In the genomic region with DNA sequence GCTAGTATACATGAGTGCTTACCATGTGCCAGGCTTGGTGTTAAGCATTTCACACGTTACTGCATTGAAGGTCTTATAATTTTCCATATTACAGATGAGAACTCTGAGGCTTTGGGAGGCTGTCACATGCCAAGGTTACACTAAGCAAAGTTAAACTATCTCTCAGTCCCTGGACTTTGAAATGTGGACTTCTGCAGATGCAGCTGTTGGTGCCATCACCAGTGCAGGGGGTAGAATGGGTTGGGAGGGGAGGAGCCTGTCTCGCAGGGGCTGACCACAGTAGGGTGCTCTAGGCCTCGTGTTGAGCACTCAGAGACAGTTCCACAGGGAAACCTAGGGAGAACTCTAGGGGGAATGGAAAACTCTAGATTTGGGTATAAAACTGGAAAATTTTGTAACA, we compare ENCODE assay signal across 19 cellular contexts.
DNase-seq lines count a peak whose midpoint lies in the region; ATAC-seq and TF ChIP-seq lines count a peak whose summit lies in the region.
"Had no signal": no experiment of that assay in that cellular context is flagged by ENCODE, and none has a peak within 500 bp of the region (broad histone marks: within the 10 kb centered on the region; RNA-seq: fewer than 3 reads in every experiment).

No MANE protein-coding gene starts in this region.

- intact Hi-C loops in HCT116 (cut with micrococcal nuclease) = no loop called here
- intact Hi-C loops in sigmoid colon (cut with DNase I) = no loop called here
- intact Hi-C loops in breast epithelium (cut with DNase I; ENCODE audit: low total_unique reads) = no loop called here

- WGBS in sigmoid colon, 2 donors = 85 to 89% methylated on average over 3 of the region's 3 CpGs

- no peak overlapping the region for H3K9ac ChIP-seq in HCT116 (ENCODE audit: low read length)

- CTCF ChIA-PET in HCT116 (lab: Charles Lee) = no interaction called here

- no peak for ATAC-seq in HCT116
- no peak for ATAC-seq in activated T-helper 17 cell treated with anti-CD3 and anti-CD28 coated beads, Interleukin-2, amount 50 U/mL, for 72 hours (replicated peaks)
- peak; percentile 89 for ATAC-seq in left lobe of liver
- no peak for ATAC-seq in HG02870 (IDR thresholded peaks at IDR 0.05; ENCODE audit: unreplicated experiment)
- ATAC-seq: stimulated activated effector memory CD8-positive, alpha-beta T cell treated with anti-CD3 and anti-CD28 coated beads, Interleukin-12 subunit alpha, Interleukin-12 subunit beta, amount 100 ng/mL, for 72 hours; T-helper 17 cell had no signal

- H2AFZ ChIP-seq in HCT116 (ENCODE audit: low read depth, low read length, poor library complexity, severe bottlenecking) = no peak overlapping the region

- POLR2A ChIA-PET in HCT116 (lab: Charles Lee) = no interaction called here

- H3K36me3 Mint-ChIP-seq in activated T-helper 17 cell treated with anti-CD3 and anti-CD28 coated beads, Interleukin-2, amount 50 U/mL, for 72 hours (ENCODE audit: low read depth) = peaks cover 30% of the 10 kb centered on the region

- peak overlapping the region; percentile 58 for H3K27ac Mint-ChIP-seq in activated T-helper 17 cell treated with anti-CD3 and anti-CD28 coated beads, Interleukin-2, amount 50 U/mL, for 72 hours
- H3K27ac Mint-ChIP-seq: activated naive CD8-positive, alpha-beta T cell; CD4-positive, alpha-beta T cell had no signal

- RAD21 ChIA-PET in HCT116 (lab: Charles Lee; ENCODE audit: low non-redundant PET in 1 of 2, low total read pairs in 2 of 2, uncharacterized antibody in 2 of 2, unreplicated experiment in 2 of 2) = no interaction called here

- TF ChIP-seq EP300 in sigmoid colon (IDR thresholded peaks at IDR 0.05) = no peak

- H3K4me2 ChIP-seq in HCT116 (ENCODE audit: low read length) = no peak overlapping the region

- no peaks in the 10 kb centered on the region for H3K27me3 ChIP-seq in HCT116 (ENCODE audit: insufficient read depth, low read length)
- no peaks in the 10 kb centered on the region for H3K27me3 ChIP-seq in sigmoid colon
- H3K27me3 ChIP-seq in breast epithelium = no peaks in the 10 kb centered on the region

- H3K79me2 ChIP-seq in HCT116 (ENCODE audit: insufficient read depth, low read length) = no peaks in the 10 kb centered on the region

- DNase-seq in HCT116 (ENCODE audit: low read depth, low spot score) (no peak), left lobe of liver (ENCODE audit: low spot score) (peak; percentile 85), sigmoid colon (no peak), NCI-H1417 treated with DMSO at 0.1 percent for 48 hours (lab: John Stamatoyannopoulos, UW) (no peak), breast epithelium (ENCODE audit: low spot score in 2 of 2) (no peak)
- DNase-seq in activated CD4-positive, alpha-beta T cell treated with anti-CD3 and anti-CD28 coated beads, Interleukin-2, amount 50 U/mL, for 4 hours = no peak
- DNase-seq: CD4-positive, alpha-beta T cell; erythroblast; mammary epithelial cell; MV-4-11; NCI-H2029 treated with DMSO at 0.1 percent for 48 hours; NCI-H524 treated with DMSO at 0.1 percent for 48 hours; stimulated activated CD4-positive, alpha-beta T cell treated with anti-CD3 and anti-CD28 coated beads, Interleukin-15, amount 100 ng/mL, for 24 hours; T-helper 17 cell; trophoblast cell had no signal

- H3K9me2 ChIP-seq in HCT116 (ENCODE audit: insufficient read depth) = no peaks in the 10 kb centered on the region

- H4K20me1 ChIP-seq in HCT116 (ENCODE audit: insufficient read depth) = no peaks in the 10 kb centered on the region

- H3K4me3 Mint-ChIP-seq in activated T-helper 17 cell treated with anti-CD3 and anti-CD28 coated beads, Interleukin-2, amount 50 U/mL, for 72 hours = no peak overlapping the region
- H3K4me3 Mint-ChIP-seq: activated naive CD8-positive, alpha-beta T cell; CD4-positive, alpha-beta T cell; stimulated activated effector memory CD8-positive, alpha-beta T cell treated with anti-CD3 and anti-CD28 coated beads, Interleukin-12 subunit alpha, Interleukin-12 subunit beta, amount 100 ng/mL, for 72 hours; T-helper 17 cell had no signal

- H3K9me3 Mint-ChIP-seq in activated T-helper 17 cell treated with anti-CD3 and anti-CD28 coated beads, Interleukin-2, amount 50 U/mL, for 72 hours = no peaks in the 10 kb centered on the region
- H3K9me3 Mint-ChIP-seq: CD4-positive, alpha-beta T cell; stimulated activated effector memory CD8-positive, alpha-beta T cell treated with anti-CD3 and anti-CD28 coated beads, Interleukin-12 subunit alpha, Interleukin-12 subunit beta, amount 100 ng/mL, for 72 hours had no signal

- no peaks in the 10 kb centered on the region for H3K27me3 Mint-ChIP-seq in activated T-helper 17 cell treated with anti-CD3 and anti-CD28 coated beads, Interleukin-2, amount 50 U/mL, for 72 hours
- H3K27me3 Mint-ChIP-seq: activated naive CD8-positive, alpha-beta T cell; CD4-positive, alpha-beta T cell; T-helper 17 cell had no signal

- no peak overlapping the region for H3K4me3 ChIP-seq in HCT116 (replicated peaks in 1 of 2; ENCODE audit: low read depth in 1 of 2, low read length in 2 of 2)
- H3K4me3 ChIP-seq in sigmoid colon = no peak overlapping the region
- no peak overlapping the region for H3K4me3 ChIP-seq in breast epithelium

- H3K4me1 Mint-ChIP-seq in activated T-helper 17 cell treated with anti-CD3 and anti-CD28 coated beads, Interleukin-2, amount 50 U/mL, for 72 hours = peaks cover 4% of the 10 kb centered on the region

- H3K4me1 ChIP-seq in HCT116 (ENCODE audit: control insufficient read depth in 1 of 2, insufficient read depth in 2 of 2, low read length in 2 of 2) = no peaks in the 10 kb centered on the region
- H3K4me1 ChIP-seq in sigmoid colon = peaks cover 0 to 45% (median 35%) of the 10 kb centered on the region in 4 donors
- no peaks in the 10 kb centered on the region for H3K4me1 ChIP-seq in breast epithelium

- no TSS peak for BruUV-seq in HCT116 (replicated peaks; lab: Mats Ljungman, UMichigan)

- TF ChIP-seq CTCF in HCT116 (IDR thresholded peaks at IDR 0.05 in 2 of 3, conservative IDR thresholded peaks at IDR 0.05 in 1 of 3; ENCODE audit: borderline replicate concordance in 1 of 3, insufficient read depth in 1 of 3, low read depth in 2 of 3, low read length in 2 of 3) = no peak
- no peak for TF ChIP-seq CTCF in sigmoid colon (IDR thresholded peaks at IDR 0.05)
- no peak for TF ChIP-seq CTCF in breast epithelium (IDR thresholded peaks at IDR 0.05)

- no peak for TF ChIP-seq POLR2A in HCT116 (IDR thresholded peaks at IDR 0.05; ENCODE audit: borderline replicate concordance, extremely low read depth, insufficient read depth, insufficient read length)
- no peak for TF ChIP-seq POLR2A in sigmoid colon (IDR thresholded peaks at IDR 0.05)
- TF ChIP-seq POLR2A in breast epithelium (IDR thresholded peaks at IDR 0.05) = no peak

- H3K27ac ChIP-seq in HCT116 (ENCODE audit: low read depth, low read length) (no peak overlapping the region), sigmoid colon (peak overlapping the region; percentile 61 to 82 (median 74)), breast epithelium (no peak overlapping the region)

- no peaks in the 10 kb centered on the region for H3K36me3 ChIP-seq in HCT116 (ENCODE audit: control insufficient read depth in 1 of 2, insufficient read depth in 2 of 2, low read length in 2 of 2)
- no peaks in the 10 kb centered on the region for H3K36me3 ChIP-seq in sigmoid colon
- no peaks in the 10 kb centered on the region for H3K36me3 ChIP-seq in breast epithelium

- H3K9me3 ChIP-seq in HCT116 (ENCODE audit: control insufficient read depth in 1 of 2, insufficient read depth in 1 of 2, low read depth in 1 of 2, low read length in 2 of 2) (no peaks in the 10 kb centered on the region), sigmoid colon (no peaks in the 10 kb centered on the region), breast epithelium (no peaks in the 10 kb centered on the region)

- peak; percentile 25; the same call in 1 of the 2 replicates for TF ChIP-seq RAD21 in HCT116 (IDR thresholded peaks at IDR 0.05; ENCODE audit: low read depth)

TF ChIP-seq in HCT116, 20 proteins besides CTCF, POLR2A, EP300 and RAD21 (continues in another document):
- TF ChIP-seq, protein P1, sequence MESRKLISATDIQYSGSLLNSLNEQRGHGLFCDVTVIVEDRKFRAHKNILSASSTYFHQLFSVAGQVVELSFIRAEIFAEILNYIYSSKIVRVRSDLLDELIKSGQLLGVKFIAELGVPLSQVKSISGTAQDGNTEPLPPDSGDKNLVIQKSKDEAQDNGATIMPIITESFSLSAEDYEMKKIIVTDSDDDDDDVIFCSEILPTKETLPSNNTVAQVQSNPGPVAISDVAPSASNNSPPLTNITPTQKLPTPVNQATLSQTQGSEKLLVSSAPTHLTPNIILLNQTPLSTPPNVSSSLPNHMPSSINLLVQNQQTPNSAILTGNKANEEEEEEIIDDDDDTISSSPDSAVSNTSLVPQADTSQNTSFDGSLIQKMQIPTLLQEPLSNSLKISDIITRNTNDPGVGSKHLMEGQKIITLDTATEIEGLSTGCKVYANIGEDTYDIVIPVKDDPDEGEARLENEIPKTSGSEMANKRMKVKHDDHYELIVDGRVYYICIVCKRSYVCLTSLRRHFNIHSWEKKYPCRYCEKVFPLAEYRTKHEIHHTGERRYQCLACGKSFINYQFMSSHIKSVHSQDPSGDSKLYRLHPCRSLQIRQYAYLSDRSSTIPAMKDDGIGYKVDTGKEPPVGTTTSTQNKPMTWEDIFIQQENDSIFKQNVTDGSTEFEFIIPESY (IDR thresholded peaks at IDR 0.05; ENCODE audit: extremely low read depth, insufficient replicate concordance, low read length) = no peak
- TF ChIP-seq SIN3A (IDR thresholded peaks at IDR 0.05; ENCODE audit: low read depth) (no peak), EZH2phosphoT487 (IDR thresholded peaks at IDR 0.05; ENCODE audit: borderline replicate concordance) (no peak), SP1 (IDR thresholded peaks at IDR 0.05; ENCODE audit: low read depth) (no peak)

Comparison
In these comparisons a context has a peak if more than half of its experiments do, and no peak if none do; other contexts are left out.
1. H3K27ac ChIP-seq: peak in sigmoid colon (4 of 4); none in HCT116 (single experiment) and breast epithelium (0 of 2).